2 cellular contexts compared by ENCODE assay signal in the genomic region with DNA sequence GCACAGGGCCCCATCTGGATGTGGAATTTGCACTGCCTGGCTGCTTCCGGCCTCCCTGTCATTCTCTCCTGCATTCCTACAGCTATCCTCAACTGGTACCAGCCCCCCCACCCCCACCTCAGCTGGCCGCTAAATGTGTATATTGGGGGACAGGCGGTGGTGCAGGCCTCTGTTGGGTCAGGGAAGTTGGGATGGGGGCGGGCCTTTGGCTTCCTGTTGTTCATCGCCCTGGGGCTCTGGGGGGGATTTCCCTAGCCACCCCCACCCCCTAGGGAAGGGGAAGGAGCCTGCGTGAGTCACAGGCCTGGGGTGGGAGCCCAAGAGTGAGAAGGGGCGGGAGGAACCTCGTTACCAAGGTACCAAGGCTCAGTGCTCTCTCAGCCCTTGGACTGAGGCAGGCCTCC.
TF ChIP-seq lines count a peak whose summit lies in the region.

No MANE protein-coding gene starts in this region.

TF ChIP-seq in HEK293, 187 proteins besides CTCF, POLR2A, EP300 and RAD21:
- TF ChIP-seq ZNF76 (tag by site-specific recombination; IDR thresholded peaks at IDR 0.05; ENCODE audit: borderline replicate concordance, low read depth), result no peak
- TF ChIP-seq ZNF398 (tag by site-specific recombination; IDR thresholded peaks at IDR 0.05), result peak; percentile 91
- TF ChIP-seq ZNF433 (tag by site-specific recombination; IDR thresholded peaks at IDR 0.05; ENCODE audit: low read depth), result no peak
- TF ChIP-seq SP2 (tag by site-specific recombination; IDR thresholded peaks at IDR 0.05), result peak; percentile 20; the same call in 1 of the 2 replicates
TF ChIP-seq in HEK293: peak in this region for 2.

TF ChIP-seq in GM12878, 131 proteins besides CTCF, POLR2A, EP300 and RAD21:
- TF ChIP-seq ATF7 (IDR thresholded peaks at IDR 0.05; ENCODE audit: low read depth), result no peak
- no peak for TF ChIP-seq ZNF24 (IDR thresholded peaks at IDR 0.05)
- TF ChIP-seq RELA (IDR thresholded peaks at IDR 0.05; ENCODE audit: borderline replicate concordance, partially characterized antibody), result peak; percentile 85
- no peak for TF ChIP-seq E4F1 (IDR thresholded peaks at IDR 0.05; ENCODE audit: borderline replicate concordance, partially characterized antibody)
- TF ChIP-seq FOXK2 (IDR thresholded peaks at IDR 0.05), result no peak
- TF ChIP-seq JUNB (IDR thresholded peaks at IDR 0.05), result peak; percentile 14; the same call in 1 of the 2 replicates
- TF ChIP-seq, protein P1, sequence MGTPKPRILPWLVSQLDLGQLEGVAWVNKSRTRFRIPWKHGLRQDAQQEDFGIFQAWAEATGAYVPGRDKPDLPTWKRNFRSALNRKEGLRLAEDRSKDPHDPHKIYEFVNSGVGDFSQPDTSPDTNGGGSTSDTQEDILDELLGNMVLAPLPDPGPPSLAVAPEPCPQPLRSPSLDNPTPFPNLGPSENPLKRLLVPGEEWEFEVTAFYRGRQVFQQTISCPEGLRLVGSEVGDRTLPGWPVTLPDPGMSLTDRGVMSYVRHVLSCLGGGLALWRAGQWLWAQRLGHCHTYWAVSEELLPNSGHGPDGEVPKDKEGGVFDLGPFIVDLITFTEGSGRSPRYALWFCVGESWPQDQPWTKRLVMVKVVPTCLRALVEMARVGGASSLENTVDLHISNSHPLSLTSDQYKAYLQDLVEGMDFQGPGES (IDR thresholded peaks at IDR 0.05), result no peak
- no peak for TF ChIP-seq CEBPB (IDR thresholded peaks at IDR 0.05; ENCODE audit: borderline replicate concordance in 1 of 2, low read depth in 2 of 2, low read length in 2 of 2)
- no peak for TF ChIP-seq POU2F2 (IDR thresholded peaks at IDR 0.05; ENCODE audit: borderline replicate concordance, low read depth, low read length)
- peak; percentile 67; the same call in 1 of the 2 replicates for TF ChIP-seq EED (IDR thresholded peaks at IDR 0.05; ENCODE audit: low read depth)
- no peak for TF ChIP-seq NR2C1 (IDR thresholded peaks at IDR 0.05)
- TF ChIP-seq LARP7 (IDR thresholded peaks at IDR 0.05), result no peak
- TF ChIP-seq, protein P2, sequence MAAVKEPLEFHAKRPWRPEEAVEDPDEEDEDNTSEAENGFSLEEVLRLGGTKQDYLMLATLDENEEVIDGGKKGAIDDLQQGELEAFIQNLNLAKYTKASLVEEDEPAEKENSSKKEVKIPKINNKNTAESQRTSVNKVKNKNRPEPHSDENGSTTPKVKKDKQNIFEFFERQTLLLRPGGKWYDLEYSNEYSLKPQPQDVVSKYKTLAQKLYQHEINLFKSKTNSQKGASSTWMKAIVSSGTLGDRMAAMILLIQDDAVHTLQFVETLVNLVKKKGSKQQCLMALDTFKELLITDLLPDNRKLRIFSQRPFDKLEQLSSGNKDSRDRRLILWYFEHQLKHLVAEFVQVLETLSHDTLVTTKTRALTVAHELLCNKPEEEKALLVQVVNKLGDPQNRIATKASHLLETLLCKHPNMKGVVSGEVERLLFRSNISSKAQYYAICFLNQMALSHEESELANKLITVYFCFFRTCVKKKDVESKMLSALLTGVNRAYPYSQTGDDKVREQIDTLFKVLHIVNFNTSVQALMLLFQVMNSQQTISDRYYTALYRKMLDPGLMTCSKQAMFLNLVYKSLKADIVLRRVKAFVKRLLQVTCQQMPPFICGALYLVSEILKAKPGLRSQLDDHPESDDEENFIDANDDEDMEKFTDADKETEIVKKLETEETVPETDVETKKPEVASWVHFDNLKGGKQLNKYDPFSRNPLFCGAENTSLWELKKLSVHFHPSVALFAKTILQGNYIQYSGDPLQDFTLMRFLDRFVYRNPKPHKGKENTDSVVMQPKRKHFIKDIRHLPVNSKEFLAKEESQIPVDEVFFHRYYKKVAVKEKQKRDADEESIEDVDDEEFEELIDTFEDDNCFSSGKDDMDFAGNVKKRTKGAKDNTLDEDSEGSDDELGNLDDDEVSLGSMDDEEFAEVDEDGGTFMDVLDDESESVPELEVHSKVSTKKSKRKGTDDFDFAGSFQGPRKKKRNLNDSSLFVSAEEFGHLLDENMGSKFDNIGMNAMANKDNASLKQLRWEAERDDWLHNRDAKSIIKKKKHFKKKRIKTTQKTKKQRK (IDR thresholded peaks at IDR 0.05; ENCODE audit: low read depth, low read length), result no peak
- peak; percentile 71; the same call in 1 of the 2 replicates for TF ChIP-seq DPF2 (IDR thresholded peaks at IDR 0.05)
- peak; percentile 73; the same call in 1 of the 2 replicates for TF ChIP-seq HDGF (IDR thresholded peaks at IDR 0.05)
- TF ChIP-seq IRF4 (IDR thresholded peaks at IDR 0.05; ENCODE audit: low read depth, low read length), result no peak
- peak; percentile 64 for TF ChIP-seq RUNX3 (IDR thresholded peaks at IDR 0.05; ENCODE audit: low read length)
- no peak for TF ChIP-seq NR2C2 (IDR thresholded peaks at IDR 0.05; ENCODE audit: borderline replicate concordance, control insufficient read depth, insufficient read length, low read depth)
- TF ChIP-seq MEF2B (IDR thresholded peaks at IDR 0.05; ENCODE audit: partially characterized antibody, poor library complexity, severe bottlenecking), result peak; percentile 78
- TF ChIP-seq ESRRA (IDR thresholded peaks at IDR 0.05; ENCODE audit: low read length), result no peak
- TF ChIP-seq, protein P3, sequence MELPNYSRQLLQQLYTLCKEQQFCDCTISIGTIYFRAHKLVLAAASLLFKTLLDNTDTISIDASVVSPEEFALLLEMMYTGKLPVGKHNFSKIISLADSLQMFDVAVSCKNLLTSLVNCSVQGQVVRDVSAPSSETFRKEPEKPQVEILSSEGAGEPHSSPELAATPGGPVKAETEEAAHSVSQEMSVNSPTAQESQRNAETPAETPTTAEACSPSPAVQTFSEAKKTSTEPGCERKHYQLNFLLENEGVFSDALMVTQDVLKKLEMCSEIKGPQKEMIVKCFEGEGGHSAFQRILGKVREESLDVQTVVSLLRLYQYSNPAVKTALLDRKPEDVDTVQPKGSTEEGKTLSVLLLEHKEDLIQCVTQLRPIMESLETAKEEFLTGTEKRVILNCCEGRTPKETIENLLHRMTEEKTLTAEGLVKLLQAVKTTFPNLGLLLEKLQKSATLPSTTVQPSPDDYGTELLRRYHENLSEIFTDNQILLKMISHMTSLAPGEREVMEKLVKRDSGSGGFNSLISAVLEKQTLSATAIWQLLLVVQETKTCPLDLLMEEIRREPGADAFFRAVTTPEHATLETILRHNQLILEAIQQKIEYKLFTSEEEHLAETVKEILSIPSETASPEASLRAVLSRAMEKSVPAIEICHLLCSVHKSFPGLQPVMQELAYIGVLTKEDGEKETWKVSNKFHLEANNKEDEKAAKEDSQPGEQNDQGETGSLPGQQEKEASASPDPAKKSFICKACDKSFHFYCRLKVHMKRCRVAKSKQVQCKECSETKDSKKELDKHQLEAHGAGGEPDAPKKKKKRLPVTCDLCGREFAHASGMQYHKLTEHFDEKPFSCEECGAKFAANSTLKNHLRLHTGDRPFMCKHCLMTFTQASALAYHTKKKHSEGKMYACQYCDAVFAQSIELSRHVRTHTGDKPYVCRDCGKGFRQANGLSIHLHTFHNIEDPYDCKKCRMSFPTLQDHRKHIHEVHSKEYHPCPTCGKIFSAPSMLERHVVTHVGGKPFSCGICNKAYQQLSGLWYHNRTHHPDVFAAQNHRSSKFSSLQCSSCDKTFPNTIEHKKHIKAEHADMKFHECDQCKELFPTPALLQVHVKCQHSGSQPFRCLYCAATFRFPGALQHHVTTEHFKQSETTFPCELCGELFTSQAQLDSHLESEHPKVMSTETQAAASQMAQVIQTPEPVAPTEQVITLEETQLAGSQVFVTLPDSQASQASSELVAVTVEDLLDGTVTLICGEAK (IDR thresholded peaks at IDR 0.05; ENCODE audit: borderline replicate concordance), result no peak
- TF ChIP-seq BRCA1 (IDR thresholded peaks at IDR 0.05; ENCODE audit: low read depth, low read length), result no peak
- TF ChIP-seq HCFC1 (IDR thresholded peaks at IDR 0.05; ENCODE audit: low read length), result no peak
- no peak for TF ChIP-seq MYB (IDR thresholded peaks at IDR 0.05; ENCODE audit: borderline replicate concordance, low read depth, low read length)
- TF ChIP-seq CREB1 (IDR thresholded peaks at IDR 0.05; ENCODE audit: low read depth), result peak; percentile 35; the same call in 1 of the 2 replicates
- TF ChIP-seq FOXM1 (IDR thresholded peaks at IDR 0.05; ENCODE audit: low read depth, low read length), result peak; percentile 30; the same call in 1 of the 2 replicates
- no peak for TF ChIP-seq ATF3 (IDR thresholded peaks at IDR 0.05; ENCODE audit: borderline replicate concordance, extremely low read depth, low read depth, low read length)
- TF ChIP-seq, protein P4, sequence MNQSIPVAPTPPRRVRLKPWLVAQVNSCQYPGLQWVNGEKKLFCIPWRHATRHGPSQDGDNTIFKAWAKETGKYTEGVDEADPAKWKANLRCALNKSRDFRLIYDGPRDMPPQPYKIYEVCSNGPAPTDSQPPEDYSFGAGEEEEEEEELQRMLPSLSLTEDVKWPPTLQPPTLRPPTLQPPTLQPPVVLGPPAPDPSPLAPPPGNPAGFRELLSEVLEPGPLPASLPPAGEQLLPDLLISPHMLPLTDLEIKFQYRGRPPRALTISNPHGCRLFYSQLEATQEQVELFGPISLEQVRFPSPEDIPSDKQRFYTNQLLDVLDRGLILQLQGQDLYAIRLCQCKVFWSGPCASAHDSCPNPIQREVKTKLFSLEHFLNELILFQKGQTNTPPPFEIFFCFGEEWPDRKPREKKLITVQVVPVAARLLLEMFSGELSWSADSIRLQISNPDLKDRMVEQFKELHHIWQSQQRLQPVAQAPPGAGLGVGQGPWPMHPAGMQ (IDR thresholded peaks at IDR 0.05; ENCODE audit: borderline replicate concordance), result no peak
- TF ChIP-seq, protein P5, sequence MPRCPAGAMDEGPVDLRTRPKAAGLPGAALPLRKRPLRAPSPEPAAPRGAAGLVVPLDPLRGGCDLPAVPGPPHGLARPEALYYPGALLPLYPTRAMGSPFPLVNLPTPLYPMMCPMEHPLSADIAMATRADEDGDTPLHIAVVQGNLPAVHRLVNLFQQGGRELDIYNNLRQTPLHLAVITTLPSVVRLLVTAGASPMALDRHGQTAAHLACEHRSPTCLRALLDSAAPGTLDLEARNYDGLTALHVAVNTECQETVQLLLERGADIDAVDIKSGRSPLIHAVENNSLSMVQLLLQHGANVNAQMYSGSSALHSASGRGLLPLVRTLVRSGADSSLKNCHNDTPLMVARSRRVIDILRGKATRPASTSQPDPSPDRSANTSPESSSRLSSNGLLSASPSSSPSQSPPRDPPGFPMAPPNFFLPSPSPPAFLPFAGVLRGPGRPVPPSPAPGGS (IDR thresholded peaks at IDR 0.05; ENCODE audit: borderline replicate concordance, insufficient read depth, low read depth, low read length, poor library complexity, severe bottlenecking), result peak; percentile 87
- no peak for TF ChIP-seq ZSCAN29 (IDR thresholded peaks at IDR 0.05)
- TF ChIP-seq IKZF2 (IDR thresholded peaks at IDR 0.05), result peak; percentile 63 to 71; a peak in 3 of 4 replicates
- TF ChIP-seq CHD2 (IDR thresholded peaks at IDR 0.05; ENCODE audit: borderline replicate concordance, low read depth, low read length), result no peak
- TF ChIP-seq YY1 (IDR thresholded peaks at IDR 0.05; ENCODE audit: low read depth, low read length), result 0 out of 2 replicates have a peak, but pooled peaks have one; percentile 3
- peak; percentile 74 for TF ChIP-seq IKZF1 (conservative IDR thresholded peaks at IDR 0.05)
